18 cellular contexts compared by ENCODE assay signal in genomic region chr19:10516064-10516385, GRCh38. TPM values are rescaled to one million over a fixed set of nuclear protein-coding genes. Genes with fewer than 3 reads are reported as not detected.
DNase-seq lines count a peak whose midpoint lies in the region; ATAC-seq, FAIRE-seq and TF ChIP-seq lines count a peak whose summit lies in the region.
"Had no signal": no experiment of that assay in that cellular context is flagged by ENCODE, and none has a peak within 500 bp of the region (broad histone marks: within the 10 kb centered on the region; RNA-seq: fewer than 3 reads in every experiment).

No MANE protein-coding gene starts in this region.

- H3K9me1 ChIP-seq in keratinocyte (ENCODE audit: control insufficient read depth, extremely low read depth, insufficient read depth, low read length): no peaks in the 10 kb centered on the region

- no peak for ATAC-seq in activated T-cell treated with anti-CD3 and anti-CD28 coated beads, Interleukin-2, amount 50 U/mL, for 4 hours
- no peak for ATAC-seq in activated naive CD8-positive, alpha-beta T cell treated with anti-CD3 and anti-CD28 coated beads, Interleukin-2, amount 10 ng/mL, durations not matched to agents 7 days and 5 days (ENCODE audit: low read depth)
- ATAC-seq in GM18907 (IDR thresholded peaks at IDR 0.05; ENCODE audit: unreplicated experiment): no peak
- ATAC-seq: GM12878 had no signal

- no peaks in the 10 kb centered on the region for H3K27me3 ChIP-seq in keratinocyte (ENCODE audit: control insufficient read depth, extremely low read depth, insufficient read depth, low read length)
- H3K27me3 ChIP-seq in suprapubic skin: peaks cover 69% of the 10 kb centered on the region

- H3K4me1 Mint-ChIP-seq in activated T-cell treated with anti-CD3 and anti-CD28 coated beads, Interleukin-2, amount 50 U/mL, for 4 hours (ENCODE audit: low read depth): peaks cover 38% of the 10 kb centered on the region
- peaks cover 28% of the 10 kb centered on the region for H3K4me1 Mint-ChIP-seq in activated naive CD8-positive, alpha-beta T cell treated with anti-CD3 and anti-CD28 coated beads, Interleukin-2, amount 10 ng/mL, durations not matched to agents 7 days and 5 days

- H3K4me3 ChIP-seq in keratinocyte (ENCODE audit: control insufficient read depth in 2 of 3, extremely low read depth in 1 of 3, insufficient read depth in 2 of 3, low read depth in 1 of 3, low read length in 3 of 3) (peak overlapping the region; percentile 65 to 86 (median 77)), suprapubic skin (peak overlapping the region; percentile 58), foreskin fibroblast (ENCODE audit: low read depth in 1 of 2, low read length in 2 of 2) (no peak overlapping the region)
- H3K4me3 ChIP-seq: GM12878 had no signal

- H3K27me3 Mint-ChIP-seq in activated T-cell treated with anti-CD3 and anti-CD28 coated beads, Interleukin-2, amount 50 U/mL, for 4 hours (ENCODE audit: low read depth): peaks cover 63% of the 10 kb centered on the region
- peaks cover 76% of the 10 kb centered on the region for H3K27me3 Mint-ChIP-seq in activated naive CD8-positive, alpha-beta T cell treated with anti-CD3 and anti-CD28 coated beads, Interleukin-2, amount 10 ng/mL, durations not matched to agents 7 days and 5 days

- peak overlapping the region; percentile 96 for H3K4me2 ChIP-seq in keratinocyte (ENCODE audit: control insufficient read depth, extremely low read depth, insufficient read depth, low read depth, low read length)

- dilution Hi-C loops in keratinocyte (cut with MboI; ENCODE audit: extremely low pct_ligation_motif_present, low sequenced_read_pairs): no loop called here

- no peaks in the 10 kb centered on the region for H3K9me3 ChIP-seq in keratinocyte (ENCODE audit: control insufficient read depth, low read depth, low read length)
- H3K9me3 ChIP-seq in suprapubic skin: no peaks in the 10 kb centered on the region

- H3K36me3 ChIP-seq in keratinocyte (ENCODE audit: control insufficient read depth in 2 of 2, extremely low read depth in 1 of 2, insufficient read depth in 2 of 2, low read length in 2 of 2): peaks cover 5 to 12% of the 10 kb centered on the region in 2 experiments
- peaks cover 13% of the 10 kb centered on the region for H3K36me3 ChIP-seq in suprapubic skin

- no peak overlapping the region for H3K27ac Mint-ChIP-seq in activated naive CD8-positive, alpha-beta T cell treated with anti-CD3 and anti-CD28 coated beads, Interleukin-2, amount 10 ng/mL, durations not matched to agents 7 days and 5 days
- H3K27ac Mint-ChIP-seq: activated naive CD4-positive, alpha-beta T cell treated with anti-CD3 and anti-CD28 coated beads, Interleukin-2, amount 10 ng/mL, durations not matched to agents 7 days and 5 days had no signal

- no peak for FAIRE-seq in keratinocyte (lab: Jason Lieb, UNC)
- FAIRE-seq: endothelial cell of umbilical vein, GM12878, islet of Langerhans had no signal

- no peaks in the 10 kb centered on the region for H3K36me3 Mint-ChIP-seq in activated T-cell treated with anti-CD3 and anti-CD28 coated beads, Interleukin-2, amount 50 U/mL, for 4 hours (ENCODE audit: insufficient read depth)
- H3K36me3 Mint-ChIP-seq in activated naive CD8-positive, alpha-beta T cell treated with anti-CD3 and anti-CD28 coated beads, Interleukin-2, amount 10 ng/mL, durations not matched to agents 7 days and 5 days: peaks cover 2% of the 10 kb centered on the region

- H3K9me3 Mint-ChIP-seq in activated T-cell treated with anti-CD3 and anti-CD28 coated beads, Interleukin-2, amount 50 U/mL, for 4 hours: no peaks in the 10 kb centered on the region
- H3K9me3 Mint-ChIP-seq in activated naive CD8-positive, alpha-beta T cell treated with anti-CD3 and anti-CD28 coated beads, Interleukin-2, amount 10 ng/mL, durations not matched to agents 7 days and 5 days: no peaks in the 10 kb centered on the region
- H3K9me3 Mint-ChIP-seq: activated naive CD4-positive, alpha-beta T cell treated with anti-CD3 and anti-CD28 coated beads, Interleukin-2, amount 10 ng/mL, durations not matched to agents 7 days and 5 days had no signal

- no peak for TF ChIP-seq EP300 in suprapubic skin (IDR thresholded peaks at IDR 0.05)

- 63% methylated on average over 5 of the region's 5 CpGs for WGBS in suprapubic skin

- H3K4me1 ChIP-seq in keratinocyte (ENCODE audit: control insufficient read depth, extremely low read depth, insufficient read depth, low read length): peaks cover 37% of the 10 kb centered on the region
- peaks cover 46% of the 10 kb centered on the region for H3K4me1 ChIP-seq in suprapubic skin

- DNase-seq in activated T-cell treated with anti-CD3 and anti-CD28 coated beads, Interleukin-2, amount 50 U/mL, for 4 hours: no peak
- DNase-seq in activated T-cell treated with anti-CD3 and anti-CD28 coated beads for 4 hours (no peak), keratinocyte (ENCODE audit: low read depth, low spot score) (no peak), suprapubic skin (ENCODE audit: low spot score in 2 of 2) (no peak), NCI-H526 (lab: John Stamatoyannopoulos, UW) (no peak), foreskin fibroblast (no peak)
- DNase-seq in activated naive CD8-positive, alpha-beta T cell treated with anti-CD3 and anti-CD28 coated beads, Interleukin-2, amount 10 ng/mL, durations not matched to agents 7 days and 5 days: no peak
- DNase-seq: ACHN; activated naive CD4-positive, alpha-beta T cell treated with anti-CD3 and anti-CD28 coated beads, Interleukin-2, amount 10 ng/mL, durations not matched to agents 7 days and 5 days; NCI-H1694; stimulated activated CD4-positive, alpha-beta T cell treated with anti-CD3 and anti-CD28 coated beads, Interleukin-15, amount 100 ng/mL, for 24 hours had no signal

- TF ChIP-seq CTCF in keratinocyte (optimal IDR thresholded peaks at IDR 0.05 in 1 of 3, IDR thresholded peaks at IDR 0.05 in 1 of 3, conservative IDR thresholded peaks at IDR 0.05 in 1 of 3; ENCODE audit: extremely low read depth in 1 of 3, insufficient read depth in 2 of 3, low read length in 3 of 3) (no peak), suprapubic skin (IDR thresholded peaks at IDR 0.05) (no peak), foreskin fibroblast (IDR thresholded peaks at IDR 0.05; ENCODE audit: low read depth, low read length) (no peak)

- peak overlapping the region; percentile 42 for H3K27ac ChIP-seq in keratinocyte (ENCODE audit: control insufficient read depth, insufficient read depth, low read length)
- peak overlapping the region; percentile 49 for H3K27ac ChIP-seq in suprapubic skin

- H3K79me2 ChIP-seq in keratinocyte (ENCODE audit: control insufficient read depth, insufficient read depth, low read length): peaks cover 37% of the 10 kb centered on the region

- peak overlapping the region; percentile 42 for H2AFZ ChIP-seq in keratinocyte (ENCODE audit: control insufficient read depth, low read length)

- no peak for TF ChIP-seq POLR2A in suprapubic skin (IDR thresholded peaks at IDR 0.05)

- peak overlapping the region; percentile 28 for H3K9ac ChIP-seq in keratinocyte (ENCODE audit: control insufficient read depth, extremely low read depth, insufficient read depth, low read length)

- H3K4me3 Mint-ChIP-seq in activated T-cell treated with anti-CD3 and anti-CD28 coated beads, Interleukin-2, amount 50 U/mL, for 4 hours: peak overlapping the region; percentile 72
- peak overlapping the region; percentile 13 for H3K4me3 Mint-ChIP-seq in activated naive CD8-positive, alpha-beta T cell treated with anti-CD3 and anti-CD28 coated beads, Interleukin-2, amount 10 ng/mL, durations not matched to agents 7 days and 5 days

- POLR2A ChIA-PET in activated naive CD8-positive, alpha-beta T cell treated with anti-CD3 and anti-CD28 coated beads, Interleukin-2, amount 10 ng/mL, durations not matched to agents 7 days and 5 days (lab: Charles Lee): interaction anchor here (0.7 kb wide), 2 partner anchors 215 to 239 kb away, joined by 3 to 4 read pairs; no protein-coding TSS in a partner anchor

- H4K20me1 ChIP-seq in keratinocyte (ENCODE audit: control insufficient read depth, extremely low read depth, insufficient read depth, low read length): no peaks in the 10 kb centered on the region

RNA-seq across cellular contexts. Expression of gene S1PR5, which starts 1.2 kb away (rescaled TPM):
- under 1 TPM; 0.15 to 0.27 (median 0.24) TPM for total RNA-seq in activated T-cell treated with anti-CD3 and anti-CD28 coated beads, Interleukin-2, amount 50 U/mL, for 4 hours
- 1 to 10 TPM; 3.3 to 4.7 TPM for total RNA-seq in activated naive CD8-positive, alpha-beta T cell treated with anti-CD3 and anti-CD28 coated beads, Interleukin-2, amount 10 ng/mL, durations not matched to agents 7 days and 5 days
- polyA plus RNA-seq in keratinocyte: 9.4 to 10.5 TPM (median 10.3 TPM) in 3 replicates
- polyA plus RNA-seq in keratinocyte (2011; ENCODE audit: low read depth): 47.8 TPM
- polyA plus RNA-seq in keratinocyte (2011; cell fraction: cytosol; rRNA removed): 3.5 and 5.5 TPM in 2 replicates
- polyA plus RNA-seq in keratinocyte (2011; cell fraction: nucleus; rRNA removed): 15.9 and 17.3 TPM in 2 replicates
- 10.9 and 26.2 TPM in 2 replicates for polyA plus RNA-seq in keratinocyte (2012; ENCODE audit: low replicate concordance)
- 2.2 to 4.1 TPM (median 3.0 TPM) in 3 replicates for polyA minus RNA-seq in keratinocyte
- polyA minus RNA-seq in keratinocyte (2011; cell fraction: cytosol; rRNA and poly(A)+ RNA removed): 20.5 TPM
- 16.1 and 16.9 TPM in 2 replicates for polyA minus RNA-seq in keratinocyte (2011; cell fraction: nucleus; rRNA and poly(A)+ RNA removed)
- 10 to 100 TPM; 19.2 to 63.8 (median 26.8) TPM for total RNA-seq in suprapubic skin
- total RNA-seq: endothelial cell of umbilical vein, GM12878, LHCN-M2, OCI-LY7, pulmonary artery endothelial cell had no signal
- polyA plus RNA-seq: endothelial cell of umbilical vein had no signal

RNA-seq across cellular contexts. Expression of gene KEAP1, which starts 12.9 kb away (rescaled TPM):
- total RNA-seq in activated T-cell treated with anti-CD3 and anti-CD28 coated beads, Interleukin-2, amount 50 U/mL, for 4 hours: 10 to 100 TPM; 89.9 to 98.7 (median 92.9) TPM
- 10 to 100 TPM; 82.2 to 82.7 TPM for total RNA-seq in activated naive CD8-positive, alpha-beta T cell treated with anti-CD3 and anti-CD28 coated beads, Interleukin-2, amount 10 ng/mL, durations not matched to agents 7 days and 5 days
- polyA plus RNA-seq in keratinocyte: 29.6 to 46.2 TPM (median 35.8 TPM) in 3 replicates
- polyA plus RNA-seq in keratinocyte (2011; ENCODE audit: low read depth): 72.0 TPM
- polyA plus RNA-seq in keratinocyte (2011; cell fraction: cytosol; rRNA removed): 29.6 and 38.7 TPM in 2 replicates
- polyA plus RNA-seq in keratinocyte (2011; cell fraction: nucleus; rRNA removed): 30.4 and 36.2 TPM in 2 replicates
- polyA plus RNA-seq in keratinocyte (2012; ENCODE audit: low replicate concordance): 39.7 and 41.5 TPM in 2 replicates
- polyA minus RNA-seq in keratinocyte: 84.3 to 118 TPM (median 110 TPM) in 3 replicates
- 87.5 TPM for polyA minus RNA-seq in keratinocyte (2011; cell fraction: cytosol; rRNA and poly(A)+ RNA removed)
- 20.8 and 23.4 TPM in 2 replicates for polyA minus RNA-seq in keratinocyte (2011; cell fraction: nucleus; rRNA and poly(A)+ RNA removed)
- 10 to 100 TPM; 44.3 to 75.8 (median 69.9) TPM for total RNA-seq in suprapubic skin

RNA-seq across cellular contexts. Expression of gene ATG4D, which starts 27.7 kb away (rescaled TPM):
- 10 to 100 TPM; 36.3 to 47.1 (median 39.9) TPM for total RNA-seq in activated T-cell treated with anti-CD3 and anti-CD28 coated beads, Interleukin-2, amount 50 U/mL, for 4 hours
- 10 to 100 TPM; 50.4 to 66.6 TPM for total RNA-seq in activated naive CD8-positive, alpha-beta T cell treated with anti-CD3 and anti-CD28 coated beads, Interleukin-2, amount 10 ng/mL, durations not matched to agents 7 days and 5 days
- 12.6 to 17.9 TPM (median 15.5 TPM) in 3 replicates for polyA plus RNA-seq in keratinocyte
- 6.1 TPM for polyA plus RNA-seq in keratinocyte (2011; ENCODE audit: low read depth)
- 12.4 and 19.5 TPM in 2 replicates for polyA plus RNA-seq in keratinocyte (2011; cell fraction: cytosol; rRNA removed)
- polyA plus RNA-seq in keratinocyte (2011; cell fraction: nucleus; rRNA removed): 22.0 and 29.4 TPM in 2 replicates
- polyA plus RNA-seq in keratinocyte (2012; ENCODE audit: low replicate concordance): 19.0 and 37.1 TPM in 2 replicates
- 8.8 to 43.4 TPM (median 16.2 TPM) in 3 replicates for polyA minus RNA-seq in keratinocyte
- polyA minus RNA-seq in keratinocyte (2011; cell fraction: cytosol; rRNA and poly(A)+ RNA removed): 30.3 TPM
- 9.8 and 10.8 TPM in 2 replicates for polyA minus RNA-seq in keratinocyte (2011; cell fraction: nucleus; rRNA and poly(A)+ RNA removed)
- 10 to 100 TPM; 52.2 to 80.8 (median 63.6) TPM for total RNA-seq in suprapubic skin

RNA-seq across cellular contexts. Expression of gene KRI1, which starts 49.8 kb away (rescaled TPM):
- total RNA-seq in activated T-cell treated with anti-CD3 and anti-CD28 coated beads, Interleukin-2, amount 50 U/mL, for 4 hours: 10 to 100 TPM; 74.2 to 95.4 (median 87.4) TPM
- 10 to 100 TPM; 76.2 to 85.4 TPM for total RNA-seq in activated naive CD8-positive, alpha-beta T cell treated with anti-CD3 and anti-CD28 coated beads, Interleukin-2, amount 10 ng/mL, durations not matched to agents 7 days and 5 days
- polyA plus RNA-seq in keratinocyte: 13.4 to 19.0 TPM (median 13.5 TPM) in 3 replicates
- polyA plus RNA-seq in keratinocyte (2011; ENCODE audit: low read depth): 48.2 TPM
- 7.6 and 12.7 TPM in 2 replicates for polyA plus RNA-seq in keratinocyte (2011; cell fraction: cytosol; rRNA removed)
- 41.0 and 42.6 TPM in 2 replicates for polyA plus RNA-seq in keratinocyte (2011; cell fraction: nucleus; rRNA removed)
- 12.5 and 20.2 TPM in 2 replicates for polyA plus RNA-seq in keratinocyte (2012; ENCODE audit: low replicate concordance)
- polyA minus RNA-seq in keratinocyte: 4.5 to 7.4 TPM (median 5.3 TPM) in 3 replicates
- polyA minus RNA-seq in keratinocyte (2011; cell fraction: cytosol; rRNA and poly(A)+ RNA removed): 13.8 TPM
- polyA minus RNA-seq in keratinocyte (2011; cell fraction: nucleus; rRNA and poly(A)+ RNA removed): 8.1 and 9.8 TPM in 2 replicates
- 10 to 100 TPM; 19.1 to 46.9 (median 24.5) TPM for total RNA-seq in suprapubic skin

RNA-seq across cellular contexts. Expression of gene CDKN2D, which starts 52.8 kb away (rescaled TPM):
- total RNA-seq in activated T-cell treated with anti-CD3 and anti-CD28 coated beads, Interleukin-2, amount 50 U/mL, for 4 hours: 10 to 100 TPM; 15.3 to 19.8 (median 19.7) TPM
- total RNA-seq in activated naive CD8-positive, alpha-beta T cell treated with anti-CD3 and anti-CD28 coated beads, Interleukin-2, amount 10 ng/mL, durations not matched to agents 7 days and 5 days: 10 to 100 TPM; 93.0 to 95.9 TPM
- polyA plus RNA-seq in keratinocyte: 3.9 to 7.3 TPM (median 6.8 TPM) in 3 replicates
- polyA plus RNA-seq in keratinocyte (2011; ENCODE audit: low read depth): 1.9 TPM
- 4.1 and 8.0 TPM in 2 replicates for polyA plus RNA-seq in keratinocyte (2011; cell fraction: cytosol; rRNA removed)
- polyA plus RNA-seq in keratinocyte (2011; cell fraction: nucleus; rRNA removed): 4.1 and 5.0 TPM in 2 replicates
- polyA plus RNA-seq in keratinocyte (2012; ENCODE audit: low replicate concordance): 4.8 and 13.1 TPM in 2 replicates
- 2.5 to 6.5 TPM (median 2.8 TPM) in 3 replicates for polyA minus RNA-seq in keratinocyte
- polyA minus RNA-seq in keratinocyte (2011; cell fraction: cytosol; rRNA and poly(A)+ RNA removed): 10.0 TPM
- polyA minus RNA-seq in keratinocyte (2011; cell fraction: nucleus; rRNA and poly(A)+ RNA removed): 0.93 and 0.95 TPM in 2 replicates
- 10 to 100 TPM in 2 of 4 donors, 1 to 10 TPM in 2; 8.9 to 11.6 (median 10.3) TPM for total RNA-seq in suprapubic skin

Comparison
In these comparisons a context has a peak if more than half of its experiments do, and no peak if none do; other contexts are left out.
1. H3K4me3 ChIP-seq: peak in keratinocyte (3 of 3) and suprapubic skin (single experiment); none in foreskin fibroblast (0 of 2).